ENCODE assay signal across 4 cellular contexts in genomic region chr11:129800162-129800561, GRCh38. TPM values are rescaled to one million over a fixed set of nuclear protein-coding genes. Genes with fewer than 3 reads are reported as not detected.
"Had no signal": no experiment of that assay in that cellular context is flagged by ENCODE, and none has a peak within 500 bp of the region (broad histone marks: within the 10 kb centered on the region; RNA-seq: fewer than 3 reads in every experiment).

No MANE protein-coding gene starts in this region.

RNA-seq across cellular contexts. Expression of gene TMEM45B, which starts 15.5 kb away (rescaled TPM):
- total RNA-seq: GM23248, H1, H4, HFFc6 had no signal
- polyA plus RNA-seq: GM23248 had no signal
